1 cellular context compared by ENCODE assay signal in genomic region chr15:52784799-52785671, GRCh38.
TF ChIP-seq lines count a peak whose summit lies in the region.

No MANE protein-coding gene starts in this region.

TF ChIP-seq in H1, 55 proteins besides CTCF, POLR2A, EP300 and RAD21:
- TF ChIP-seq SUZ12 (IDR thresholded peaks at IDR 0.05; ENCODE audit: low read length), result peak; percentile 67
- no peak for TF ChIP-seq FOSL1 (IDR thresholded peaks at IDR 0.05; ENCODE audit: insufficient read depth, low read depth, low read length)
- TF ChIP-seq EZH2 (IDR thresholded peaks at IDR 0.05; ENCODE audit: low read depth, low read length, severe bottlenecking), result peak; percentile 72
- peak; percentile 47 for TF ChIP-seq RNF2 (IDR thresholded peaks at IDR 0.05; ENCODE audit: borderline replicate concordance, low read depth, low read length, missing control alignments, poor library complexity, severe bottlenecking)
- TF ChIP-seq PHF8 (conservative IDR thresholded peaks at IDR 0.05; ENCODE audit: low read depth, low read length), result no peak
- no peak for TF ChIP-seq ATF2 (IDR thresholded peaks at IDR 0.05; ENCODE audit: low read length)
- TF ChIP-seq HDAC2 (IDR thresholded peaks at IDR 0.05; ENCODE audit: borderline replicate concordance in 1 of 2, low read depth in 2 of 2, low read length in 2 of 2), result no peak
- no peak for TF ChIP-seq TEAD4 (IDR thresholded peaks at IDR 0.05; ENCODE audit: low read depth, low read length)
- TF ChIP-seq CEBPB (IDR thresholded peaks at IDR 0.05; ENCODE audit: low read depth, low read length), result no peak
- 0 out of 4 replicates have a peak, but pooled peaks of 1 of the 2 experiments have one; percentile 10 for TF ChIP-seq SIN3A (conservative IDR thresholded peaks at IDR 0.05 in 1 of 2, IDR thresholded peaks at IDR 0.05 in 1 of 2; ENCODE audit: low read depth in 1 of 2, low read length in 2 of 2)
- TF ChIP-seq HDAC6 (IDR thresholded peaks at IDR 0.05; ENCODE audit: low read depth, low read length), result no peak
- TF ChIP-seq SP1 (IDR thresholded peaks at IDR 0.05; ENCODE audit: low read depth, low read length), result no peak
- no peak for TF ChIP-seq CHD1 (IDR thresholded peaks at IDR 0.05; ENCODE audit: low read depth, low read length)
